10 cellular contexts compared by ENCODE assay signal in genomic region chr10:99906470-99906869, GRCh38.
A peak's percentile ranks its signal among the peaks of the same experiment; 100 is the strongest.
DNase-seq lines count a peak whose midpoint lies in the region; ATAC-seq and TF ChIP-seq lines count a peak whose summit lies in the region.
"Had no signal": no experiment of that assay in that cellular context is flagged by ENCODE, and none has a peak within 500 bp of the region (broad histone marks: within the 10 kb centered on the region; RNA-seq: fewer than 3 reads in every experiment).

No MANE protein-coding gene starts in this region.

- no peak overlapping the region for H3K4me3 ChIP-seq in adrenal gland
- H3K4me3 ChIP-seq in stomach smooth muscle (ENCODE audit: low read length in 2 of 2): no peak overlapping the region

- H3K27ac Mint-ChIP-seq in glutamatergic neuron (ENCODE audit: unreplicated experiment): no peak overlapping the region

- DNase-seq in HCEC 1CT: peak; percentile 90
- DNase-seq in adrenal gland: peak; percentile 69 to 89 (median 83)
- peak; percentile 21 for DNase-seq in inferior parietal cortex (ENCODE audit: extremely low spot score)
- DNase-seq in activated effector memory CD4-positive, alpha-beta T cell treated with Interleukin-2 at 50 U/mL for 16 hours: no peak
- no peak for DNase-seq in glutamatergic neuron
- DNase-seq: central memory CD4-positive, alpha-beta T cell; NCI-H2227 treated with DMSO at 0.1 percent for 48 hours had no signal

- H3K9me3 ChIP-seq in adrenal gland (replicated peaks in 1 of 3) (no peaks in the 10 kb centered on the region), stomach smooth muscle (ENCODE audit: control insufficient read depth in 2 of 2, low read length in 2 of 2) (no peaks in the 10 kb centered on the region)
- H3K9me3 ChIP-seq: neutrophil had no signal

- H3K4me1 ChIP-seq in adrenal gland (replicated peaks in 1 of 2) (peaks cover 0 to 3% of the 10 kb centered on the region in 2 donors), stomach smooth muscle (ENCODE audit: control insufficient read depth, insufficient read depth, low read length) (peaks cover 6% of the 10 kb centered on the region)

- intact Hi-C loops in adrenal gland (cut with DNase I): no loop called here

- H3K4me1 Mint-ChIP-seq in glutamatergic neuron (ENCODE audit: low read depth, unreplicated experiment): no peaks in the 10 kb centered on the region

- no peak for TF ChIP-seq CTCF in adrenal gland (IDR thresholded peaks at IDR 0.05)
- no peak for TF ChIP-seq CTCF in glutamatergic neuron (IDR thresholded peaks at IDR 0.05; ENCODE audit: partially characterized antibody, unreplicated experiment)

- H3K27me3 ChIP-seq in adrenal gland (no peaks in the 10 kb centered on the region), stomach smooth muscle (ENCODE audit: control insufficient read depth in 1 of 2, insufficient read depth in 2 of 2, low read length in 2 of 2) (no peaks in the 10 kb centered on the region)
- H3K27me3 ChIP-seq: neutrophil had no signal

- peaks cover 5% of the 10 kb centered on the region for H3K9me3 Mint-ChIP-seq in glutamatergic neuron (ENCODE audit: unreplicated experiment)

- WGBS in adrenal gland, 4 donors: 42 to 87% (median 66%) methylated on average over 7 to 9 of the region's 9 CpGs

- no peak for ATAC-seq in HG03565 (IDR thresholded peaks at IDR 0.05; ENCODE audit: unreplicated experiment)

- TF ChIP-seq POLR2A in adrenal gland (IDR thresholded peaks at IDR 0.05): no peak

- H3K27ac ChIP-seq in adrenal gland (no peak overlapping the region), stomach smooth muscle (ENCODE audit: low read length) (peak overlapping the region; percentile 41)
- H3K27ac ChIP-seq: neutrophil had no signal

- peaks cover 0 to 22% of the 10 kb centered on the region in 2 donors for H3K36me3 ChIP-seq in adrenal gland (replicated peaks in 1 of 2)
- H3K36me3 ChIP-seq in stomach smooth muscle (ENCODE audit: control insufficient read depth in 2 of 2, insufficient read depth in 2 of 2, low read length in 2 of 2): peaks cover 25 to 34% of the 10 kb centered on the region in 2 donors

- H3K27me3 Mint-ChIP-seq in glutamatergic neuron (ENCODE audit: unreplicated experiment): peaks cover 3% of the 10 kb centered on the region

- H3K4me3 Mint-ChIP-seq in glutamatergic neuron (ENCODE audit: unreplicated experiment): no peak overlapping the region

- H3K36me3 Mint-ChIP-seq in glutamatergic neuron (ENCODE audit: unreplicated experiment): peaks cover 4% of the 10 kb centered on the region

- H3K9ac ChIP-seq in stomach smooth muscle (ENCODE audit: low read length in 2 of 2): no peak overlapping the region

Comparison
In these comparisons a context has a peak if more than half of its experiments do, and no peak if none do; other contexts are left out.
1. DNase-seq: peak in HCEC 1CT (single experiment), adrenal gland (7 of 7) and inferior parietal cortex (single experiment); none in activated effector memory CD4-positive, alpha-beta T cell treated with Interleukin-2 at 50 U/mL for 16 hours (single experiment) and glutamatergic neuron (single experiment).